Comparison of ENCODE assay signal across 8 cellular contexts in the genomic region with DNA sequence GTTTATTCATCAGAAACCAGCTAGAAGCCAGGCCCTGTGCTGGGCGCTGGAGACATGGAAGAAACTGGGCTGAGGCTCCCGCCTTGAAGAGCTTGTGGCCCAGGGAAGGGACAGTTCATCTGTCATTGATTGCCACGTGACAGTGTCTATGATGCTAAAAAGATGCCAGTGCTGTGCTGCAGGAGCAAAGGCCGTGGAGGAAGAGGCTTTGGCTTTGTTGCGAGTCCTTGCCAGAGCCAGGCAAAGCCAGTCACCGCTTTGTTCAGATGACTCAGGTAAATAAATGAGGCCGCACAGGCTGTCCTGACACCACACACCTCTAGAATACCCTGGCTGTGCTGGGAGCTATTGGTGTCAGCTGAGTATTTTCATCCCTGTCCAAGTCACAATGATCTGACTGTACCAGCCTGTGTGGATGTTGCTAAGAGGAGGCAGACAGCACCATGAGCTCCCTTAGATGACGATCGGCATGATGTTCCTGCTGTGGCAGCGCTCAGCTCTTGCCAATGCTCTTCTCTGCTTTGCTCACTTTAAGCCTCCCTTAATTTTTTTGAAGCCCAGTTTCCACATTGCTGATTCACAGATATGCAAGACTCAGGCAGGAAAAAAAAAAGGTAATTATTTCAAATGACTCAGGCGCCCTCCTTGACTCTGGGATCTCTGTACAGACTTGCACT.
DNase-seq lines count a peak whose midpoint lies in the region; ATAC-seq and TF ChIP-seq lines count a peak whose summit lies in the region.

No MANE protein-coding gene starts in this region.

- no peaks in the 10 kb centered on the region for H3K9me3 Mint-ChIP-seq in HFFc6

- H3K27ac Mint-ChIP-seq in HFFc6 (peak overlapping the region; percentile 97), T-helper 17 cell (peak overlapping the region; percentile 92)

- TF ChIP-seq CTCF in HFFc6 (IDR thresholded peaks at IDR 0.05): no peak

- no peak for ATAC-seq in T-helper 17 cell
- no peak for ATAC-seq in HG02852 (IDR thresholded peaks at IDR 0.05; ENCODE audit: unreplicated experiment)

- DNase-seq in HFFc6: peak; percentile 91
- no peak for DNase-seq in T-helper 17 cell
- peak; percentile 55 for DNase-seq in globus pallidus (ENCODE audit: low spot score)
- peak; percentile 21 for DNase-seq in stimulated activated CD8-positive, alpha-beta memory T cell treated with anti-CD3 and anti-CD28 coated beads, Interleukin-4, amount 100 ng/mL, for 48 hours
- DNase-seq in D341Med (ENCODE audit: low spot score): no peak
- DNase-seq in activated CD4-positive, alpha-beta T cell treated with anti-CD3 and anti-CD28 coated beads, Interleukin-2, amount 50 U/mL, for 48 hours: no peak
- DNase-seq in Kasumi-1 (lab: John Stamatoyannopoulos, UW): no peak

- no peaks in the 10 kb centered on the region for H3K9me3 ChIP-seq in T-helper 17 cell (ENCODE audit: control insufficient read depth, low read length, poor library complexity, severe bottlenecking)

- H3K4me3 Mint-ChIP-seq in HFFc6 (peak overlapping the region; percentile 72), T-helper 17 cell (no peak overlapping the region)

- H3K27me3 Mint-ChIP-seq in HFFc6 (ENCODE audit: insufficient read depth) (peaks cover 4% of the 10 kb centered on the region; the same call in 1 of the 2 replicates), T-helper 17 cell (no peaks in the 10 kb centered on the region)

- peaks cover 67% of the 10 kb centered on the region for H3K4me1 Mint-ChIP-seq in HFFc6 (ENCODE audit: low read depth)
- peaks cover 16% of the 10 kb centered on the region for H3K4me1 Mint-ChIP-seq in T-helper 17 cell

- H3K36me3 Mint-ChIP-seq in HFFc6 (ENCODE audit: low read depth) (no peaks in the 10 kb centered on the region), T-helper 17 cell (ENCODE audit: low read depth) (no peaks in the 10 kb centered on the region)

Comparison
In these comparisons a context has a peak if more than half of its experiments do, and no peak if none do; other contexts are left out.
1. DNase-seq: peak in HFFc6 (single experiment), globus pallidus (single experiment) and stimulated activated CD8-positive, alpha-beta memory T cell treated with anti-CD3 and anti-CD28 coated beads, Interleukin-4, amount 100 ng/mL, for 48 hours (single experiment); none in T-helper 17 cell (0 of 3), D341Med (single experiment), activated CD4-positive, alpha-beta T cell treated with anti-CD3 and anti-CD28 coated beads, Interleukin-2, amount 50 U/mL, for 48 hours (0 of 2) and Kasumi-1 (0 of 2).